In the genomic region with DNA sequence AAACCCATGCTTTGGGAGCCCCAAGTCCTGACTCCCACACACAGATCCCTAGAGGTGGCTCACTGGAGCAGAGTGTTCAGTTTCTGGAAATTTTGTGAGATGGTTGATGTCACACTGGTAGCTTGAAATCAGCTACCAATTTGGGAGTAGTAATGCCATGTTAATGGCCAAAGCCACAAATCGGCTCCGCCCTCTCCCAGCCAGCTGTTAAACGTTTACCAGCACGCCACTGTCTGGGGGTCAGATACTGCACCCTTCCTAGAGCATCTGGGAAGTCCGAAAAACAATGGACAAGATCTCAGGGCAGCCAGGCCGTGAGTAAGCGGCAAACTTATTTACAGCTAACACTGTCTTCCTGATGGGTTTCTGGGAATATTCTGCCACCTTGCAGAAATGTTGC, we compare ENCODE assay signal across 22 cellular contexts.
DNase-seq lines count a peak whose midpoint lies in the region; ATAC-seq, FAIRE-seq and TF ChIP-seq lines count a peak whose summit lies in the region.
"Had no signal": no experiment of that assay in that cellular context is flagged by ENCODE, and none has a peak within 500 bp of the region (broad histone marks: within the 10 kb centered on the region; RNA-seq: fewer than 3 reads in every experiment).

No MANE protein-coding gene starts in this region.

- 48% methylated on average over 7 of the region's 7 CpGs for WGBS in HepG2 (ENCODE audit: low lambda C conversion rate)
- WGBS in right lobe of liver (ENCODE audit: insufficient coverage, low coverage, low lambda C conversion rate, missing lambda C conversion rate), result 83% methylated on average over 7 of the region's 7 CpGs
- WGBS in suprapubic skin, result 78% methylated on average over 7 of the region's 7 CpGs

- no peaks in the 10 kb centered on the region for H3K79me2 ChIP-seq in HepG2 (ENCODE audit: insufficient read depth, low read length)

- BruUV-seq in HepG2 (replicated peaks; lab: Mats Ljungman, UMichigan), result no TSS peak

- CTCF ChIA-PET in HepG2 (lab: Yijun Ruan, JAX; ENCODE audit: low intra/inter-chr PET ratio, low total read pairs), result no interaction called here

- DNase-seq in HepG2 (ENCODE audit: low spot score) (no peak), right lobe of liver (no peak), bronchial epithelial cell (ENCODE audit: low read depth) (no peak), kidney (peak; percentile 26), suprapubic skin (ENCODE audit: low spot score in 2 of 2) (no peak), NCI-H524 (lab: John Stamatoyannopoulos, UW) (no peak)
- DNase-seq: CD8-positive, alpha-beta memory T cell; DMS79; Karpas-422; MG63; NCI-H1092; NCI-H1436 treated with DMSO at 0.1 percent for 48 hours; NCI-H2029 treated with DMSO at 0.1 percent for 48 hours; NCI-H2171; NCI-H446; NK-92 treated with Interleukin-12 subunit alpha and Interleukin-12 subunit beta, amount 100 ng/mL, for 24 hours; Right ventricle myocardium superior had no signal

- H3K4me1 ChIP-seq in HepG2 (ENCODE audit: insufficient read depth, low read length) (peaks cover 26% of the 10 kb centered on the region), right lobe of liver (no peaks in the 10 kb centered on the region), kidney (ENCODE audit: control insufficient read depth in 1 of 2, insufficient read depth in 1 of 2, low read depth in 1 of 2, low read length in 2 of 2) (no peaks in the 10 kb centered on the region), suprapubic skin (peaks cover 29% of the 10 kb centered on the region)

- H3K27me3 ChIP-seq in HepG2 (ENCODE audit: control insufficient read depth in 1 of 2, insufficient read depth in 2 of 2, low read length in 2 of 2), result peaks cover 0 to 20% of the 10 kb centered on the region in 2 experiments; a peak in 4 of 5 replicates
- H3K27me3 ChIP-seq in right lobe of liver, result no peaks in the 10 kb centered on the region
- H3K27me3 ChIP-seq in bronchial epithelial cell (ENCODE audit: control insufficient read depth, insufficient read depth, low read length), result no peaks in the 10 kb centered on the region
- H3K27me3 ChIP-seq in suprapubic skin, result no peaks in the 10 kb centered on the region
- H3K27me3 ChIP-seq: BLaER1 treated with 17β-estradiol and CSF1 and Interleukin-3, amounts not matched to agents 10 nM and 100 nM; MG63 had no signal

- TF ChIP-seq POLR2A in HepG2 (IDR thresholded peaks at IDR 0.05; ENCODE audit: insufficient read depth in 1 of 2, low read depth in 2 of 2, low read length in 2 of 2) (no peak), right lobe of liver (IDR thresholded peaks at IDR 0.05) (no peak), suprapubic skin (IDR thresholded peaks at IDR 0.05) (no peak)

- POLR2A ChIA-PET in HepG2 (lab: Yijun Ruan, JAX), result no interaction called here

- H3K4me3 ChIP-seq in HepG2 (replicated peaks in 1 of 3; ENCODE audit: insufficient read depth in 1 of 3, low read depth in 2 of 3, low read length in 3 of 3) (no peak overlapping the region), right lobe of liver (no peak overlapping the region), bronchial epithelial cell (ENCODE audit: low read depth, low read length) (no peak overlapping the region), kidney (ENCODE audit: low read length in 2 of 2) (no peak overlapping the region), suprapubic skin (no peak overlapping the region)
- H3K4me3 ChIP-seq: BLaER1 treated with 17β-estradiol and CSF1 and Interleukin-3, amounts not matched to agents 10 nM and 100 nM; MG63; SK-N-MC had no signal

- H3K9me3 ChIP-seq in HepG2 (ENCODE audit: low read length) (no peaks in the 10 kb centered on the region), right lobe of liver (no peaks in the 10 kb centered on the region), kidney (ENCODE audit: control insufficient read depth in 1 of 2, low read length in 2 of 2) (no peaks in the 10 kb centered on the region), suprapubic skin (no peaks in the 10 kb centered on the region)
- H3K9me3 ChIP-seq: MG63 had no signal

- H3K36me3 ChIP-seq in HepG2 (replicated peaks in 1 of 2; ENCODE audit: control insufficient read depth in 1 of 2, insufficient read depth in 2 of 2, low read length in 2 of 2) (no peaks in the 10 kb centered on the region), right lobe of liver (no peaks in the 10 kb centered on the region), bronchial epithelial cell (ENCODE audit: control insufficient read depth, insufficient read depth, low read length) (no peaks in the 10 kb centered on the region), kidney (ENCODE audit: control insufficient read depth in 1 of 2, insufficient read depth in 2 of 2, low read length in 2 of 2) (no peaks in the 10 kb centered on the region), suprapubic skin (no peaks in the 10 kb centered on the region)
- H3K36me3 ChIP-seq: BLaER1 treated with 17β-estradiol and CSF1 and Interleukin-3, amounts not matched to agents 10 nM and 100 nM; MG63 had no signal

- in situ Hi-C loops in HepG2 (cut with HindIII; ENCODE audit: extremely low pct_ligation_motif_present, low pct_unique_long_range_greater_than_20kb), result no loop called here

- TF ChIP-seq EP300 in HepG2 (IDR thresholded peaks at IDR 0.05; ENCODE audit: low read depth in 2 of 2, low read length in 2 of 2), result no peak
- TF ChIP-seq EP300 in HepG2 (CRISPR knock-in tag; IDR thresholded peaks at IDR 0.05; ENCODE audit: borderline replicate concordance), result no peak
- TF ChIP-seq EP300 in suprapubic skin (IDR thresholded peaks at IDR 0.05), result no peak

- H3K27ac ChIP-seq in HepG2 (ENCODE audit: extremely low read length, insufficient read depth, low read length) (no peak overlapping the region), right lobe of liver (no peak overlapping the region), kidney (ENCODE audit: low read depth in 2 of 2, low read length in 2 of 2) (no peak overlapping the region), suprapubic skin (peak overlapping the region; percentile 6)
- H3K27ac ChIP-seq: BLaER1 treated with 17β-estradiol and CSF1 and Interleukin-3, amounts not matched to agents 10 nM and 100 nM; SK-N-MC had no signal

- no peak for ATAC-seq in HepG2
- no peak for ATAC-seq in right lobe of liver
- no peak for ATAC-seq in GM21367 (IDR thresholded peaks at IDR 0.05; ENCODE audit: unreplicated experiment)
- no peak for ATAC-seq in HG02884 (IDR thresholded peaks at IDR 0.05; ENCODE audit: unreplicated experiment)

- intact Hi-C loops in HepG2 (cut with micrococcal nuclease; ENCODE audit: unreplicated experiment), result no loop called here
- intact Hi-C loops in right lobe of liver (cut with DNase I), result no loop called here
- intact Hi-C loops in kidney (cut with DNase I), result no loop called here

- no peak overlapping the region for H3K9ac ChIP-seq in HepG2 (ENCODE audit: insufficient read depth, low read depth, low read length)
- H3K9ac ChIP-seq in kidney (ENCODE audit: low read length in 2 of 2), result no peak overlapping the region
- H3K9ac ChIP-seq: BLaER1 treated with 17β-estradiol and CSF1 and Interleukin-3, amounts not matched to agents 10 nM and 100 nM had no signal

- FAIRE-seq in HepG2 (lab: Jason Lieb, UNC), result no peak
- FAIRE-seq in bronchial epithelial cell (lab: Jason Lieb, UNC), result peak; percentile 18
- no peak for FAIRE-seq in kidney (lab: Jason Lieb, UNC)
- FAIRE-seq: RCC 7860 had no signal

- H2AFZ ChIP-seq in HepG2 (ENCODE audit: low read length), result no peak overlapping the region

- no peak for TF ChIP-seq CTCF in HepG2 (CRISPR knock-in tag; IDR thresholded peaks at IDR 0.05)
- no peak for TF ChIP-seq CTCF in right lobe of liver (IDR thresholded peaks at IDR 0.05)
- TF ChIP-seq CTCF in bronchial epithelial cell (IDR thresholded peaks at IDR 0.05; ENCODE audit: insufficient read depth, low read length, severe bottlenecking), result no peak
- no peak for TF ChIP-seq CTCF in kidney (IDR thresholded peaks at IDR 0.05; ENCODE audit: borderline replicate concordance, extremely low read depth, insufficient read depth)
- no peak for TF ChIP-seq CTCF in suprapubic skin (IDR thresholded peaks at IDR 0.05)

- H3K4me2 ChIP-seq in HepG2 (ENCODE audit: low read depth, low read length), result no peak overlapping the region
- H3K4me2 ChIP-seq: BLaER1 treated with 17β-estradiol and CSF1 and Interleukin-3, amounts not matched to agents 10 nM and 100 nM had no signal

- H4K20me1 ChIP-seq in HepG2 (ENCODE audit: insufficient read depth, low read length), result no peaks in the 10 kb centered on the region
- H4K20me1 ChIP-seq: BLaER1 treated with 17β-estradiol and CSF1 and Interleukin-3, amounts not matched to agents 10 nM and 100 nM had no signal

- TF ChIP-seq RAD21 in HepG2 (CRISPR knock-in tag; IDR thresholded peaks at IDR 0.05), result no peak

TF ChIP-seq in HepG2, 621 proteins besides CTCF, POLR2A, EP300 and RAD21 (continues in another document):
- peak; percentile 47 for TF ChIP-seq MAFF (IDR thresholded peaks at IDR 0.05; ENCODE audit: low read depth, low read length)
- TF ChIP-seq, protein P1, sequence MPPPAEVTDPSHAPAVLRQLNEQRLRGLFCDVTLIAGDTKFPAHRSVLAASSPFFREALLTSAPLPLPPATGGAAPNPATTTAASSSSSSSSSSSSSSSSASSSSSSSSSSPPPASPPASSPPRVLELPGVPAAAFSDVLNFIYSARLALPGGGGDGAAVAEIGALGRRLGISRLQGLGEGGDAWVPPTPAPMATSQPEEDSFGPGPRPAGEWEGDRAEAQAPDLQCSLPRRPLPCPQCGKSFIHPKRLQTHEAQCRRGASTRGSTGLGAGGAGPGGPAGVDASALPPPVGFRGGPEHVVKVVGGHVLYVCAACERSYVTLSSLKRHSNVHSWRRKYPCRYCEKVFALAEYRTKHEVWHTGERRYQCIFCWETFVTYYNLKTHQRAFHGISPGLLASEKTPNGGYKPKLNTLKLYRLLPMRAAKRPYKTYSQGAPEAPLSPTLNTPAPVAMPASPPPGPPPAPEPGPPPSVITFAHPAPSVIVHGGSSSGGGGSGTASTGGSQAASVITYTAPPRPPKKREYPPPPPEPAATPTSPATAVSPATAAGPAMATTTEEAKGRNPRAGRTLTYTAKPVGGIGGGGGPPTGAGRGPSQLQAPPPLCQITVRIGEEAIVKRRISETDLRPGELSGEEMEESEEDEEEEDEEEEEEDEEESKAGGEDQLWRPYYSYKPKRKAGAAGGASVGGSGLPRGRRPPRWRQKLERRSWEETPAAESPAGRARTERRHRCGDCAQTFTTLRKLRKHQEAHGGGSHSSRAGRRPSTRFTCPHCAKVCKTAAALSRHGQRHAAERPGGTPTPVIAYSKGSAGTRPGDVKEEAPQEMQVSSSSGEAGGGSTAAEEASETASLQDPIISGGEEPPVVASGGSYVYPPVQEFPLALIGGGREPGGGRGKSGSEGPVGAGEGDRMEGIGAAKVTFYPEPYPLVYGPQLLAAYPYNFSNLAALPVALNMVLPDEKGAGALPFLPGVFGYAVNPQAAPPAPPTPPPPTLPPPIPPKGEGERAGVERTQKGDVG (CRISPR knock-in tag; IDR thresholded peaks at IDR 0.05; ENCODE audit: borderline replicate concordance), result no peak
